In the genomic region with DNA sequence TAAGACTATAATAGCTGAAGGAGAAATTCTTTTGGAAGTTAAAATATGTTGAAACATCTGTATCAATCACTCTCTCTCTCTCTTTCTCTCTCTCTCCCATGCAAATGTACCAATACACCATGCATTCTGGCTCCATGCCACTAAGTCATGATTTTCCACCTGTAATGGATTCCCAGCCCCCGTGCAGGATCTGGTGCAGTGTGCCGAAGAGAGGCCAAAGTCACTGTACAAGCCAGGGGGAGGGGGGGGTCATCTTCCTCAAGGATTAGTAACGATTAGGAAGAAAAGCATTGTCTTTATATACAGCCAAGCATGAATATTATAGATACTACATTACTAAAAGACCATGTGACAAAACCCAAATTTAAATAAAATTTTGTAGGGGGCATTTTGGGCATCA, we compare ENCODE assay signal across 17 cellular contexts.
DNase-seq lines count a peak whose midpoint lies in the region; ATAC-seq and TF ChIP-seq lines count a peak whose summit lies in the region.
"Had no signal": no experiment of that assay in that cellular context is flagged by ENCODE, and none has a peak within 500 bp of the region (broad histone marks: within the 10 kb centered on the region; RNA-seq: fewer than 3 reads in every experiment).

No MANE protein-coding gene starts in this region.

- no peaks in the 10 kb centered on the region for H3K27me3 Mint-ChIP-seq in activated CD4-positive, alpha-beta memory T cell treated with anti-CD3 and anti-CD28 coated beads, Interleukin-2, amount 10 ng/mL, durations not matched to agents 7 days and 5 days
- H3K27me3 Mint-ChIP-seq: CD4-positive, CD25-positive, alpha-beta regulatory T cell had no signal

- CTCF ChIA-PET in activated CD4-positive, alpha-beta memory T cell treated with anti-CD3 and anti-CD28 coated beads, Interleukin-2, amount 10 ng/mL, durations not matched to agents 7 days and 5 days (lab: Charles Lee): no interaction called here

- H3K4me3 Mint-ChIP-seq in activated CD4-positive, alpha-beta memory T cell treated with anti-CD3 and anti-CD28 coated beads, Interleukin-2, amount 10 ng/mL, durations not matched to agents 7 days and 5 days: no peak overlapping the region
- H3K4me3 Mint-ChIP-seq: CD4-positive, CD25-positive, alpha-beta regulatory T cell; CD8-positive, alpha-beta T cell; H9 had no signal

- POLR2A ChIA-PET in activated CD4-positive, alpha-beta memory T cell treated with anti-CD3 and anti-CD28 coated beads, Interleukin-2, amount 10 ng/mL, durations not matched to agents 7 days and 5 days (lab: Charles Lee): no interaction called here

- no peak overlapping the region; the same call in 1 of the 2 replicates for H3K4me3 ChIP-seq in BE2C (ENCODE audit: low read depth, low read length)
- H3K4me3 ChIP-seq: BLaER1, GM23248 had no signal

- DNase-seq in BE2C (peak; percentile 39), D341Med (ENCODE audit: low spot score) (peak; percentile 70), NCI-H524 treated with DMSO at 0.1 percent for 48 hours (lab: John Stamatoyannopoulos, UW) (peak; percentile 80), NCI-H82 treated with DMSO at 0.1 percent for 48 hours (lab: John Stamatoyannopoulos, UW; ENCODE audit: unreplicated experiment) (peak; percentile 95), NCI-H748 (lab: John Stamatoyannopoulos, UW; ENCODE audit: unreplicated experiment) (no peak)
- no peak for DNase-seq in activated CD4-positive, alpha-beta memory T cell treated with anti-CD3 and anti-CD28 coated beads, Interleukin-2, amount 10 ng/mL, durations not matched to agents 7 days and 5 days
- DNase-seq: Caco-2; CD4-positive, CD25-positive, alpha-beta regulatory T cell; CD8-positive, alpha-beta T cell; DMS153; DND-41; GM23248; H9 had no signal

- ATAC-seq in HG02678 (IDR thresholded peaks at IDR 0.05; ENCODE audit: unreplicated experiment) (no peak), HG03095 (IDR thresholded peaks at IDR 0.05; ENCODE audit: unreplicated experiment) (no peak)
- ATAC-seq: CD8-positive, alpha-beta T cell; HCT116 had no signal

- H3K4me1 ChIP-seq in BE2C: peaks cover 14% of the 10 kb centered on the region
- H3K4me1 ChIP-seq: BLaER1, Caco-2 had no signal

- peaks cover 16% of the 10 kb centered on the region for H3K9me3 Mint-ChIP-seq in activated CD4-positive, alpha-beta memory T cell treated with anti-CD3 and anti-CD28 coated beads, Interleukin-2, amount 10 ng/mL, durations not matched to agents 7 days and 5 days

- H3K4me1 Mint-ChIP-seq in activated CD4-positive, alpha-beta memory T cell treated with anti-CD3 and anti-CD28 coated beads, Interleukin-2, amount 10 ng/mL, durations not matched to agents 7 days and 5 days: no peaks in the 10 kb centered on the region
- H3K4me1 Mint-ChIP-seq: CD4-positive, CD25-positive, alpha-beta regulatory T cell had no signal

- H3K36me3 ChIP-seq in BE2C: no peaks in the 10 kb centered on the region
- H3K36me3 ChIP-seq: BLaER1 had no signal

- no peaks in the 10 kb centered on the region for H3K27me3 ChIP-seq in BE2C
- H3K27me3 ChIP-seq: BLaER1 had no signal

- H3K9me3 ChIP-seq in BE2C: no peaks in the 10 kb centered on the region
- H3K9me3 ChIP-seq: Caco-2 had no signal

- TF ChIP-seq CTCF in BE2C (IDR thresholded peaks at IDR 0.05; ENCODE audit: low read depth, low read length): no peak

- H3K27ac Mint-ChIP-seq in activated CD4-positive, alpha-beta memory T cell treated with anti-CD3 and anti-CD28 coated beads, Interleukin-2, amount 10 ng/mL, durations not matched to agents 7 days and 5 days: no peak overlapping the region
- H3K27ac Mint-ChIP-seq: CD8-positive, alpha-beta T cell had no signal

- no peaks in the 10 kb centered on the region for H3K36me3 Mint-ChIP-seq in activated CD4-positive, alpha-beta memory T cell treated with anti-CD3 and anti-CD28 coated beads, Interleukin-2, amount 10 ng/mL, durations not matched to agents 7 days and 5 days (ENCODE audit: low read depth)
- H3K36me3 Mint-ChIP-seq: CD4-positive, CD25-positive, alpha-beta regulatory T cell; CD8-positive, alpha-beta T cell had no signal

Comparison
In these comparisons a context has a peak if more than half of its experiments do, and no peak if none do; other contexts are left out.
1. DNase-seq: peak in BE2C (single experiment), D341Med (single experiment), NCI-H524 treated with DMSO at 0.1 percent for 48 hours (single experiment) and NCI-H82 treated with DMSO at 0.1 percent for 48 hours (single experiment); none in NCI-H748 (single experiment) and activated CD4-positive, alpha-beta memory T cell treated with anti-CD3 and anti-CD28 coated beads, Interleukin-2, amount 10 ng/mL, durations not matched to agents 7 days and 5 days (single experiment).